15 cellular contexts compared by ENCODE assay signal in the genomic region with DNA sequence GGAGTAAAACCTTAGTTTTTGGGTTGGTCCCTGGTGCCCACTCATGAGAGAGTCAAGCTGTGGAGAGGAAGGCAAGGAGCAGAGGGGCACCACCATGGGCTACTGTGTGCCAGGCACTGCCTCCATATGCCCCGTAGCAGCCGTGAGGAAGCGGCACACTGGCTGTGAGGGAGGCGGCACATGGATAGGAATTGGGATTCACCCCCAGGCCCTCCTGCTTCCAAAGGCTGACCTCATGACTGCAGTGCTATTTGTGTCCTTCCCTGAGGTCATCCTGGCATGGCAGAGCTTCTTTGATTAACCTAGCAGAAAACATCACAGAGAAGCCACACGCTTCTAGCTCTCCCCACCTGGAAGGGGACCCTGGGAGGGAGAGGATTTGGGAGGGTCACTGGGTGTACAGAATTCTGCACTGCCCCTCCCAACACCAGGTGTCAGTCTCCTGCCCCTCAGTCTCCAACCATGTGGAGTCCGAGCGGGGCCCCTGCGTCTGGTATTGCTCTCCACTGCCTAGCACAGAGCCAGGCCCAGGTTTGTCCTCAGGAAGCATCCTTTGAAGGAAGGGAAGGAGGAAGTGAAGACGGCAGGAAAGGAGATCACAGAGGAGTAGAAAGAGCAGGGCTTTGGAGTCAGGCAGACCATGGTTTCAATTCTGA.
DNase-seq lines count a peak whose midpoint lies in the region; ATAC-seq and TF ChIP-seq lines count a peak whose summit lies in the region.
"Had no signal": no experiment of that assay in that cellular context is flagged by ENCODE, and none has a peak within 500 bp of the region (broad histone marks: within the 10 kb centered on the region; RNA-seq: fewer than 3 reads in every experiment).

No MANE protein-coding gene starts in this region.

- H3K9ac ChIP-seq in endodermal cell (ENCODE audit: extremely low read depth, low read length, poor library complexity, severe bottlenecking) (no peak overlapping the region), skeletal muscle tissue (ENCODE audit: low read depth in 1 of 3, low read length in 3 of 3) (peak overlapping the region in 2 of 3 donors; percentile 23 to 70)

- H3K36me3 ChIP-seq in endodermal cell (ENCODE audit: control insufficient read depth, insufficient read depth, low read length), result no peaks in the 10 kb centered on the region
- H3K36me3 ChIP-seq in skeletal muscle tissue (ENCODE audit: control insufficient read depth in 3 of 3, insufficient read depth in 3 of 3, low read length in 3 of 3), result no peaks in the 10 kb centered on the region
- H3K36me3 ChIP-seq in A673 (ENCODE audit: insufficient read depth, low read length, poor library complexity, severe bottlenecking), result no peaks in the 10 kb centered on the region

- H3K4me3 ChIP-seq in endodermal cell (ENCODE audit: low read length), result no peak overlapping the region
- H3K4me3 ChIP-seq in skeletal muscle tissue (ENCODE audit: low read length in 3 of 3), result peak overlapping the region in 1 of 3 donors; percentile 54
- H3K4me3 ChIP-seq in A673 (ENCODE audit: low read depth, low read length, poor library complexity, severe bottlenecking), result no peak overlapping the region

- CTCF ChIA-PET in A673 (lab: Charles Lee), result no interaction called here
- CTCF ChIA-PET in activated CD8-positive, alpha-beta T cell treated with anti-CD3 and anti-CD28 coated beads for 36 hours (lab: Charles Lee), result interaction anchor here (0.6 to 1.4 kb wide), 3 partner anchors 15 to 185 kb away, joined by 3 read pairs; no protein-coding TSS in a partner anchor

- H3K27me3 ChIP-seq in endodermal cell (ENCODE audit: control insufficient read depth, insufficient read depth, low read length, poor library complexity, severe bottlenecking) (no peaks in the 10 kb centered on the region), skeletal muscle tissue (ENCODE audit: control insufficient read depth in 3 of 3, insufficient read depth in 3 of 3, low read length in 3 of 3) (no peaks in the 10 kb centered on the region), A673 (replicated peaks; ENCODE audit: insufficient read depth, low read depth, low read length, poor library complexity) (no peaks in the 10 kb centered on the region)

- DNase-seq in RPMI7951 (ENCODE audit: low read depth) (peak; percentile 74), endodermal cell (peak; percentile 43), left lobe of liver (ENCODE audit: low spot score) (peak; percentile 31), A673 (ENCODE audit: low spot score) (no peak)
- no peak for DNase-seq in activated CD8-positive, alpha-beta T cell treated with anti-CD3 and anti-CD28 coated beads for 36 hours
- no peak for DNase-seq in effector CD8-positive, alpha-beta T cell (lab: John Stamatoyannopoulos, UW)
- DNase-seq: activated CD4-positive, alpha-beta T cell treated with anti-CD3 and anti-CD28 coated beads, Interleukin-2, amount 50 U/mL, for 48 hours; amniotic stem cell; DMS153; foreskin melanocyte; mammary epithelial cell; NCI-H2081; NCI-H524 treated with DMSO at 0.1 percent for 48 hours had no signal

- H3K9me3 ChIP-seq in endodermal cell (ENCODE audit: control insufficient read depth, low read length) (no peaks in the 10 kb centered on the region), skeletal muscle tissue (ENCODE audit: control insufficient read depth in 3 of 3, low read length in 3 of 3) (no peaks in the 10 kb centered on the region), A673 (ENCODE audit: low read depth, low read length, poor library complexity, severe bottlenecking) (no peaks in the 10 kb centered on the region)

- BruUV-seq in A673 (replicated peaks; lab: Mats Ljungman, UMichigan), result no TSS peak

- H3K4me1 Mint-ChIP-seq in endodermal cell, result no peaks in the 10 kb centered on the region
- H3K4me1 Mint-ChIP-seq in activated CD8-positive, alpha-beta T cell treated with anti-CD3 and anti-CD28 coated beads for 36 hours (ENCODE audit: low read depth), result peaks cover 64% of the 10 kb centered on the region

- 33 to 96% methylated on average over 1 to 9 of the region's 9 CpGs for WGBS in endodermal cell (ENCODE audit: insufficient coverage in 1 of 2, insufficient read length in 1 of 2), 2 experiments

- no peak overlapping the region for H3K4me3 Mint-ChIP-seq in endodermal cell
- no peak overlapping the region for H3K4me3 Mint-ChIP-seq in activated CD8-positive, alpha-beta T cell treated with anti-CD3 and anti-CD28 coated beads for 36 hours

- POLR2A ChIA-PET in A673 (lab: Charles Lee; ENCODE audit: low non-redundant PET), result no interaction called here
- POLR2A ChIA-PET in activated CD8-positive, alpha-beta T cell treated with anti-CD3 and anti-CD28 coated beads for 36 hours (lab: Charles Lee), result interaction anchor here (0.7 kb wide), 1 partner anchor 15 kb away, joined by 3 read pairs; no protein-coding TSS in a partner anchor

- intact Hi-C loops in A673 (cut with micrococcal nuclease; ENCODE audit: unreplicated experiment), result no loop called here
- intact Hi-C loops in activated CD8-positive, alpha-beta T cell treated with anti-CD3 and anti-CD28 coated beads for 36 hours (cut with micrococcal nuclease), result no loop called here

- no peaks in the 10 kb centered on the region for H3K27me3 Mint-ChIP-seq in endodermal cell (ENCODE audit: insufficient read depth)
- no peaks in the 10 kb centered on the region for H3K27me3 Mint-ChIP-seq in activated CD8-positive, alpha-beta T cell treated with anti-CD3 and anti-CD28 coated beads for 36 hours

- no peak for ATAC-seq in left lobe of liver
- no peak for ATAC-seq in activated CD8-positive, alpha-beta T cell treated with anti-CD3 and anti-CD28 coated beads for 36 hours
- ATAC-seq in GM19463 (IDR thresholded peaks at IDR 0.05; ENCODE audit: unreplicated experiment), result no peak

- H3K27ac ChIP-seq in endodermal cell (ENCODE audit: low read depth, low read length), result no peak overlapping the region
- peak overlapping the region; percentile 54 for H3K27ac ChIP-seq in skeletal muscle tissue (ENCODE audit: low read depth, low read length)
- no peak overlapping the region for H3K27ac ChIP-seq in A673 (ENCODE audit: low read depth, low read length, poor library complexity, severe bottlenecking)

- no peaks in the 10 kb centered on the region for H3K36me3 Mint-ChIP-seq in endodermal cell (ENCODE audit: low read depth)
- H3K36me3 Mint-ChIP-seq in activated CD8-positive, alpha-beta T cell treated with anti-CD3 and anti-CD28 coated beads for 36 hours (ENCODE audit: low read depth), result peaks cover 7% of the 10 kb centered on the region

- H3K4me1 ChIP-seq in endodermal cell (ENCODE audit: control insufficient read depth, insufficient read depth, low read length) (no peaks in the 10 kb centered on the region), skeletal muscle tissue (ENCODE audit: control insufficient read depth in 3 of 3, insufficient read depth in 3 of 3, low read length in 3 of 3) (peaks cover 42 to 71% (median 67%) of the 10 kb centered on the region in 3 donors), A673 (ENCODE audit: insufficient read depth, low read length, poor library complexity, severe bottlenecking) (peaks cover under 1% of the 10 kb centered on the region)

- no peak overlapping the region for H3K27ac Mint-ChIP-seq in endodermal cell
- H3K27ac Mint-ChIP-seq in activated CD8-positive, alpha-beta T cell treated with anti-CD3 and anti-CD28 coated beads for 36 hours, result no peak overlapping the region

- TF ChIP-seq CTCF in endodermal cell (conservative IDR thresholded peaks at IDR 0.05) (no peak), A673 (conservative IDR thresholded peaks at IDR 0.05; ENCODE audit: low read depth, low read length) (no peak)
- TF ChIP-seq CTCF in activated CD8-positive, alpha-beta T cell treated with anti-CD3 and anti-CD28 coated beads for 36 hours (IDR thresholded peaks at IDR 0.05), result no peak

- H3K9me3 Mint-ChIP-seq in endodermal cell, result peaks cover 1% of the 10 kb centered on the region
- no peaks in the 10 kb centered on the region for H3K9me3 Mint-ChIP-seq in activated CD8-positive, alpha-beta T cell treated with anti-CD3 and anti-CD28 coated beads for 36 hours

Comparison
In these comparisons a context has a peak if more than half of its experiments do, and no peak if none do; other contexts are left out.
1. DNase-seq: peak in RPMI7951 (single experiment), endodermal cell (single experiment) and left lobe of liver (single experiment); none in A673 (single experiment), activated CD8-positive, alpha-beta T cell treated with anti-CD3 and anti-CD28 coated beads for 36 hours (single experiment) and effector CD8-positive, alpha-beta T cell (single experiment).